ENCODE assay signal across 19 cellular contexts in genomic region chr11:30683176-30683575, GRCh38.
A peak's percentile ranks its signal among the peaks of the same experiment; 100 is the strongest.
DNase-seq lines count a peak whose midpoint lies in the region; ATAC-seq and TF ChIP-seq lines count a peak whose summit lies in the region.
"Had no signal": no experiment of that assay in that cellular context is flagged by ENCODE, and none has a peak within 500 bp of the region (broad histone marks: within the 10 kb centered on the region; RNA-seq: fewer than 3 reads in every experiment).

No MANE protein-coding gene starts in this region.

- H3K36me3 Mint-ChIP-seq in nephron progenitor cell (ENCODE audit: low read depth) (no peaks in the 10 kb centered on the region), T-helper 17 cell (ENCODE audit: low read depth) (no peaks in the 10 kb centered on the region)
- no peaks in the 10 kb centered on the region for H3K36me3 Mint-ChIP-seq in activated CD4-positive, alpha-beta T cell treated with anti-CD3 and anti-CD28 coated beads for 36 hours (ENCODE audit: low read depth)
- H3K36me3 Mint-ChIP-seq: CD14-positive monocyte had no signal

- H3K4me1 Mint-ChIP-seq in nephron progenitor cell (no peaks in the 10 kb centered on the region), T-helper 17 cell (no peaks in the 10 kb centered on the region)
- no peaks in the 10 kb centered on the region for H3K4me1 Mint-ChIP-seq in activated CD4-positive, alpha-beta T cell treated with anti-CD3 and anti-CD28 coated beads for 36 hours
- H3K4me1 Mint-ChIP-seq: CD14-positive monocyte, H9 had no signal

- peaks cover 10% of the 10 kb centered on the region for H3K9me3 Mint-ChIP-seq in nephron progenitor cell
- peaks cover 7% of the 10 kb centered on the region for H3K9me3 Mint-ChIP-seq in activated CD4-positive, alpha-beta T cell treated with anti-CD3 and anti-CD28 coated beads for 36 hours (ENCODE audit: low read depth)

- POLR2A ChIA-PET in activated CD4-positive, alpha-beta T cell treated with anti-CD3 and anti-CD28 coated beads for 36 hours (lab: Charles Lee), result no interaction called here

- TF ChIP-seq CTCF in choroid plexus epithelial cell (conservative IDR thresholded peaks at IDR 0.05; ENCODE audit: low read depth, low read length), result no peak
- TF ChIP-seq CTCF in nephron progenitor cell (IDR thresholded peaks at IDR 0.05), result no peak
- no peak for TF ChIP-seq CTCF in foreskin fibroblast (IDR thresholded peaks at IDR 0.05; ENCODE audit: low read depth, low read length)

- DNase-seq in LHCN-M2 (ENCODE audit: low read depth) (peak; percentile 56), choroid plexus epithelial cell (ENCODE audit: low read depth) (peak; percentile 29), nephron progenitor cell (no peak), GM19240 (ENCODE audit: insufficient read length, low spot score) (no peak), foreskin fibroblast (no peak), T-helper 17 cell (no peak)
- DNase-seq in activated CD4-positive, alpha-beta T cell treated with anti-CD3 and anti-CD28 coated beads for 36 hours, result no peak
- DNase-seq: ACHN, DMS79 treated with DMSO at 0.1 percent for 48 hours, H9, Kasumi-1, NCI-H1105 treated with DMSO at 0.1 percent for 48 hours, NCI-H1694, NCI-H2081 treated with DMSO at 0.1 percent for 48 hours, NCI-H748 treated with DMSO at 0.1 percent for 48 hours, OCI-M1, SHP77, SK-N-SH had no signal

- ATAC-seq in activated CD4-positive, alpha-beta T cell treated with anti-CD3 and anti-CD28 coated beads for 36 hours, result no peak
- ATAC-seq in T-helper 17 cell, result no peak

- H3K27me3 Mint-ChIP-seq in nephron progenitor cell (ENCODE audit: low read depth, poor library complexity), result peaks cover 4% of the 10 kb centered on the region
- H3K27me3 Mint-ChIP-seq in activated CD4-positive, alpha-beta T cell treated with anti-CD3 and anti-CD28 coated beads for 36 hours, result no peaks in the 10 kb centered on the region
- no peaks in the 10 kb centered on the region for H3K27me3 Mint-ChIP-seq in T-helper 17 cell

- H3K4me3 ChIP-seq in choroid plexus epithelial cell (ENCODE audit: low read depth, low read length) (no peak overlapping the region), foreskin fibroblast (ENCODE audit: low read depth in 1 of 2, low read length in 2 of 2) (no peak overlapping the region)

- H3K27ac Mint-ChIP-seq in nephron progenitor cell (peak overlapping the region; percentile 12), T-helper 17 cell (no peak overlapping the region)
- H3K27ac Mint-ChIP-seq in activated CD4-positive, alpha-beta T cell treated with anti-CD3 and anti-CD28 coated beads for 36 hours, result no peak overlapping the region
- H3K27ac Mint-ChIP-seq: CD14-positive monocyte, H9 had no signal

- CTCF ChIA-PET in activated CD4-positive, alpha-beta T cell treated with anti-CD3 and anti-CD28 coated beads for 36 hours (lab: Charles Lee), result no interaction called here

- no peaks in the 10 kb centered on the region for H3K9me3 ChIP-seq in T-helper 17 cell (ENCODE audit: control insufficient read depth, low read length, poor library complexity, severe bottlenecking)
- H3K9me3 ChIP-seq: SK-N-SH had no signal

- intact Hi-C loops in activated CD4-positive, alpha-beta T cell treated with anti-CD3 and anti-CD28 coated beads for 36 hours (cut with DNase I, micrococcal nuclease), result no loop called here

- H3K4me3 Mint-ChIP-seq in nephron progenitor cell (no peak overlapping the region), T-helper 17 cell (no peak overlapping the region)
- no peak overlapping the region for H3K4me3 Mint-ChIP-seq in activated CD4-positive, alpha-beta T cell treated with anti-CD3 and anti-CD28 coated beads for 36 hours
- H3K4me3 Mint-ChIP-seq: CD14-positive monocyte, H9 had no signal

Comparison
In these comparisons a context has a peak if more than half of its experiments do, and no peak if none do; other contexts are left out.
1. DNase-seq: peak in LHCN-M2 (single experiment) and choroid plexus epithelial cell (single experiment); none in nephron progenitor cell (single experiment), activated CD4-positive, alpha-beta T cell treated with anti-CD3 and anti-CD28 coated beads for 36 hours (single experiment), GM19240 (single experiment), foreskin fibroblast (0 of 2) and T-helper 17 cell (0 of 3).